ENCODE assay signal across 1 cellular context in genomic region chr12:69331846-69332684, GRCh38.
A peak's percentile ranks its signal among the peaks of the same experiment; 100 is the strongest.
TF ChIP-seq lines count a peak whose summit lies in the region.

No MANE protein-coding gene starts in this region.

TF ChIP-seq in HepG2, 621 proteins besides CTCF, POLR2A, EP300 and RAD21 (continued from another document and continues in another):
- no peak for TF ChIP-seq ARID5B (CRISPR knock-in tag; IDR thresholded peaks at IDR 0.05)
- TF ChIP-seq ATF3 (CRISPR knock-in tag; IDR thresholded peaks at IDR 0.05): no peak
- TF ChIP-seq HIC2 (CRISPR knock-in tag; IDR thresholded peaks at IDR 0.05; ENCODE audit: low read depth): no peak
- TF ChIP-seq PHF5A (CRISPR knock-in tag; IDR thresholded peaks at IDR 0.05; ENCODE audit: low read depth, unreplicated experiment): no peak
- no peak for TF ChIP-seq ZKSCAN8 (CRISPR knock-in tag; IDR thresholded peaks at IDR 0.05; ENCODE audit: borderline replicate concordance)
- no peak for TF ChIP-seq ZNF18 (CRISPR knock-in tag; IDR thresholded peaks at IDR 0.05; ENCODE audit: insufficient replicate concordance)
- no peak for TF ChIP-seq HMGXB3 (CRISPR knock-in tag; IDR thresholded peaks at IDR 0.05; ENCODE audit: borderline replicate concordance)
- no peak for TF ChIP-seq GTF2F1 (IDR thresholded peaks at IDR 0.05; ENCODE audit: low read length)
- TF ChIP-seq, protein P1, sequence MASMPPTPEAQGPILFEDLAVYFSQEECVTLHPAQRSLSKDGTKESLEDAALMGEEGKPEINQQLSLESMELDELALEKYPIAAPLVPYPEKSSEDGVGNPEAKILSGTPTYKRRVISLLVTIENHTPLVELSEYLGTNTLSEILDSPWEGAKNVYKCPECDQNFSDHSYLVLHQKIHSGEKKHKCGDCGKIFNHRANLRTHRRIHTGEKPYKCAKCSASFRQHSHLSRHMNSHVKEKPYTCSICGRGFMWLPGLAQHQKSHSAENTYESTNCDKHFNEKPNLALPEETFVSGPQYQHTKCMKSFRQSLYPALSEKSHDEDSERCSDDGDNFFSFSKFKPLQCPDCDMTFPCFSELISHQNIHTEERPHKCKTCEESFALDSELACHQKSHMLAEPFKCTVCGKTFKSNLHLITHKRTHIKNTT (CRISPR knock-in tag; IDR thresholded peaks at IDR 0.05): no peak
- no peak for TF ChIP-seq CC2D1A (CRISPR knock-in tag; IDR thresholded peaks at IDR 0.05)
- 0 out of 2 replicates have a peak, but pooled peaks have one; percentile 13 for TF ChIP-seq ZXDC (CRISPR knock-in tag; IDR thresholded peaks at IDR 0.05)
- no peak for TF ChIP-seq ZBTB26 (CRISPR knock-in tag; IDR thresholded peaks at IDR 0.05; ENCODE audit: borderline replicate concordance)
- TF ChIP-seq ZNF766 (CRISPR knock-in tag; IDR thresholded peaks at IDR 0.05; ENCODE audit: borderline replicate concordance): no peak
- TF ChIP-seq ZNF12 (CRISPR knock-in tag; IDR thresholded peaks at IDR 0.05): no peak
- peak; percentile 67; the same call in 1 of the 2 replicates for TF ChIP-seq ZFAT (CRISPR knock-in tag; conservative IDR thresholded peaks at IDR 0.05)
- no peak for TF ChIP-seq CREB1 (IDR thresholded peaks at IDR 0.05)
- TF ChIP-seq CREB1 (CRISPR knock-in tag; IDR thresholded peaks at IDR 0.05): no peak
- no peak for TF ChIP-seq TBL1XR1 (IDR thresholded peaks at IDR 0.05; ENCODE audit: borderline replicate concordance, low read length, partially characterized antibody)
- TF ChIP-seq NFYB (CRISPR knock-in tag; IDR thresholded peaks at IDR 0.05): no peak
- TF ChIP-seq SALL2 (CRISPR knock-in tag; IDR thresholded peaks at IDR 0.05): no peak
- no peak for TF ChIP-seq NR2F2 (IDR thresholded peaks at IDR 0.05; ENCODE audit: borderline replicate concordance, low read depth)
- TF ChIP-seq ZBTB1 (CRISPR knock-in tag; IDR thresholded peaks at IDR 0.05; ENCODE audit: borderline replicate concordance): no peak
- TF ChIP-seq DMAP1 (CRISPR knock-in tag; IDR thresholded peaks at IDR 0.05): peak; percentile 23; the same call in 1 of the 2 replicates
- TF ChIP-seq SKI (IDR thresholded peaks at IDR 0.05; ENCODE audit: partially characterized antibody): no peak
- no peak for TF ChIP-seq CEBPZ (IDR thresholded peaks at IDR 0.05; ENCODE audit: low read length)
- no peak for TF ChIP-seq ZNF543 (CRISPR knock-in tag; IDR thresholded peaks at IDR 0.05)
- TF ChIP-seq MTF2 (CRISPR knock-in tag; IDR thresholded peaks at IDR 0.05; ENCODE audit: borderline replicate concordance): no peak
- no peak for TF ChIP-seq TARDBP (CRISPR knock-in tag; IDR thresholded peaks at IDR 0.05)
- no peak for TF ChIP-seq PRMT3 (CRISPR knock-in tag; IDR thresholded peaks at IDR 0.05; ENCODE audit: borderline replicate concordance, low read depth)
- no peak for TF ChIP-seq CHD4 (IDR thresholded peaks at IDR 0.05; ENCODE audit: borderline replicate concordance, low read length)
- TF ChIP-seq, protein P2, sequence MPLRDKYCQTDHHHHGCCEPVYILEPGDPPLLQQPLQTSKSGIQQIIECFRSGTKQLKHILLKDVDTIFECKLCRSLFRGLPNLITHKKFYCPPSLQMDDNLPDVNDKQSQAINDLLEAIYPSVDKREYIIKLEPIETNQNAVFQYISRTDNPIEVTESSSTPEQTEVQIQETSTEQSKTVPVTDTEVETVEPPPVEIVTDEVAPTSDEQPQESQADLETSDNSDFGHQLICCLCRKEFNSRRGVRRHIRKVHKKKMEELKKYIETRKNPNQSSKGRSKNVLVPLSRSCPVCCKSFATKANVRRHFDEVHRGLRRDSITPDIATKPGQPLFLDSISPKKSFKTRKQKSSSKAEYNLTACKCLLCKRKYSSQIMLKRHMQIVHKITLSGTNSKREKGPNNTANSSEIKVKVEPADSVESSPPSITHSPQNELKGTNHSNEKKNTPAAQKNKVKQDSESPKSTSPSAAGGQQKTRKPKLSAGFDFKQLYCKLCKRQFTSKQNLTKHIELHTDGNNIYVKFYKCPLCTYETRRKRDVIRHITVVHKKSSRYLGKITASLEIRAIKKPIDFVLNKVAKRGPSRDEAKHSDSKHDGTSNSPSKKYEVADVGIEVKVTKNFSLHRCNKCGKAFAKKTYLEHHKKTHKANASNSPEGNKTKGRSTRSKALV (CRISPR knock-in tag; IDR thresholded peaks at IDR 0.05): no peak
